Comparison of ENCODE assay signal across 20 cellular contexts in the genomic region with DNA sequence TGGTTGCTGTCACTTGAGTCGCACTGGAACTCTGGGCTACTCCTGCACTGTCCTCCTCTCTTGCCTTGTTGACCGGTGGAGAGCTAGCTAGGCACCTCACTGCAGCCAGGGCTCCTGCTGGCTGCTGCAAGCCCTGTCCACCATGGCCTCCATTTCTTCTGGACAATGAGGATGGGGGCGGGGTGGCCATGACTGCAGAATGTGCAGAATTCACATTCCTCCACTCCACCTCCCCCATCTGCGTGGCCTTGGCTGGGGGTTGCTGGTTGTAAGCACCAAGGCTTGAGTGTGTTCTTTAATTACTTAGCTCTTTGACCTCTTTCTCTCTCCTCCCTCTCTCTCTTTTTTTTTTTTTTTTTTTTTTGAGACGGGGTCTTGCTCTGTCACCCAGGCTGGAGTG.
"Had no signal": no experiment of that assay in that cellular context is flagged by ENCODE, and none has a peak within 500 bp of the region (broad histone marks: within the 10 kb centered on the region; RNA-seq: fewer than 3 reads in every experiment).

No MANE protein-coding gene starts in this region.

- H3K36me3 ChIP-seq: heart right ventricle, suprapubic skin, transverse colon had no signal

- H3K4me1 Mint-ChIP-seq: activated CD4-positive, alpha-beta memory T cell treated with anti-CD3 and anti-CD28 coated beads, Interleukin-2, amount 10 ng/mL, durations not matched to agents 7 days and 5 days; activated CD4-positive, alpha-beta T cell treated with anti-CD3 and anti-CD28 coated beads, Interleukin-2, amount 10 ng/mL, durations not matched to agents 24 days and 14 days; activated naive CD8-positive, alpha-beta T cell treated with anti-CD3 and anti-CD28 coated beads, Interleukin-2, amount 10 ng/mL, durations not matched to agents 7 days and 5 days; naive thymus-derived CD8-positive, alpha-beta T cell; stimulated activated memory B cell treated with anti-CD40 and anti-IgM and Interleukin-4, amounts not matched to agents 10 μg/mL and 1 μg/mL and 100 μg/mL, for 72 hours had no signal

- H3K27me3 ChIP-seq: stomach, suprapubic skin, transverse colon had no signal

- H3K4me3 Mint-ChIP-seq: activated CD4-positive, alpha-beta memory T cell treated with anti-CD3 and anti-CD28 coated beads, Interleukin-2, amount 10 ng/mL, durations not matched to agents 7 days and 5 days; activated CD4-positive, alpha-beta T cell treated with anti-CD3 and anti-CD28 coated beads, Interleukin-2, amount 10 ng/mL, durations not matched to agents 24 days and 14 days; activated naive CD4-positive, alpha-beta T cell treated with anti-CD3 and anti-CD28 coated beads for 36 hours; activated naive CD8-positive, alpha-beta T cell treated with anti-CD3 and anti-CD28 coated beads, Interleukin-2, amount 10 ng/mL, durations not matched to agents 7 days and 5 days; activated T-cell treated with anti-CD3 and anti-CD28 coated beads, Interleukin-2, amount 50 U/mL, for 72 hours; naive thymus-derived CD8-positive, alpha-beta T cell; stimulated activated memory B cell treated with anti-CD40 and anti-IgM and Interleukin-4, amounts not matched to agents 10 μg/mL and 1 μg/mL and 100 μg/mL, for 72 hours had no signal

- H3K9me3 Mint-ChIP-seq: stimulated activated memory B cell treated with anti-CD40 and anti-IgM and Interleukin-4, amounts not matched to agents 10 μg/mL and 1 μg/mL and 100 μg/mL, for 72 hours had no signal

- H3K36me3 Mint-ChIP-seq: stimulated activated memory B cell treated with anti-CD40 and anti-IgM and Interleukin-4, amounts not matched to agents 10 μg/mL and 1 μg/mL and 100 μg/mL, for 72 hours had no signal

- ATAC-seq: activated CD4-positive, CD25-positive, alpha-beta regulatory T cell treated with anti-CD3 and anti-CD28 coated beads, Interleukin-2, amount 50 U/mL, for 24 hours; activated T-cell treated with anti-CD3 and anti-CD28 coated beads, Interleukin-2, amount 50 U/mL, for 72 hours; heart right ventricle; left lobe of liver; naive thymus-derived CD8-positive, alpha-beta T cell; stimulated activated memory B cell treated with anti-CD40 and anti-IgM and Interleukin-4, amounts not matched to agents 10 μg/mL and 1 μg/mL and 100 μg/mL, for 72 hours had no signal

- H3K27ac Mint-ChIP-seq: activated CD4-positive, alpha-beta memory T cell treated with anti-CD3 and anti-CD28 coated beads, Interleukin-2, amount 10 ng/mL, durations not matched to agents 7 days and 5 days; activated CD4-positive, alpha-beta T cell treated with anti-CD3 and anti-CD28 coated beads, Interleukin-2, amount 10 ng/mL, durations not matched to agents 24 days and 14 days; activated naive CD4-positive, alpha-beta T cell treated with anti-CD3 and anti-CD28 coated beads for 36 hours; activated naive CD8-positive, alpha-beta T cell treated with anti-CD3 and anti-CD28 coated beads, Interleukin-2, amount 10 ng/mL, durations not matched to agents 7 days and 5 days; activated T-cell treated with anti-CD3 and anti-CD28 coated beads, Interleukin-2, amount 50 U/mL, for 72 hours; naive thymus-derived CD8-positive, alpha-beta T cell; stimulated activated memory B cell treated with anti-CD40 and anti-IgM and Interleukin-4, amounts not matched to agents 10 μg/mL and 1 μg/mL and 100 μg/mL, for 72 hours had no signal

- DNase-seq: activated CD4-positive, alpha-beta memory T cell treated with anti-CD3 and anti-CD28 coated beads, Interleukin-2, amount 10 ng/mL, durations not matched to agents 7 days and 5 days; activated CD4-positive, alpha-beta T cell treated with anti-CD3 and anti-CD28 coated beads, Interleukin-2, amount 10 ng/mL, durations not matched to agents 24 days and 14 days; activated effector memory CD4-positive, alpha-beta T cell treated with Interleukin-2 at 50 U/mL for 16 hours; activated naive CD4-positive, alpha-beta T cell treated with anti-CD3 and anti-CD28 coated beads for 36 hours; activated naive CD8-positive, alpha-beta T cell treated with anti-CD3 and anti-CD28 coated beads, Interleukin-2, amount 10 ng/mL, durations not matched to agents 7 days and 5 days; activated T-cell treated with anti-CD3 and anti-CD28 coated beads, Interleukin-2, amount 50 U/mL, for 72 hours; heart right ventricle; naive thymus-derived CD8-positive, alpha-beta T cell; small intestine; stomach; SW 1271; T-helper 2 cell; transverse colon had no signal

- H3K4me1 ChIP-seq: heart right ventricle, stomach, suprapubic skin, transverse colon had no signal

- H3K27ac ChIP-seq: epithelial cell of prostate, heart right ventricle, stomach, suprapubic skin, transverse colon, VCaP had no signal

- H3K4me3 ChIP-seq: heart right ventricle, lung, stomach, suprapubic skin, transverse colon had no signal
